8 cellular contexts compared by ENCODE assay signal in the genomic region with DNA sequence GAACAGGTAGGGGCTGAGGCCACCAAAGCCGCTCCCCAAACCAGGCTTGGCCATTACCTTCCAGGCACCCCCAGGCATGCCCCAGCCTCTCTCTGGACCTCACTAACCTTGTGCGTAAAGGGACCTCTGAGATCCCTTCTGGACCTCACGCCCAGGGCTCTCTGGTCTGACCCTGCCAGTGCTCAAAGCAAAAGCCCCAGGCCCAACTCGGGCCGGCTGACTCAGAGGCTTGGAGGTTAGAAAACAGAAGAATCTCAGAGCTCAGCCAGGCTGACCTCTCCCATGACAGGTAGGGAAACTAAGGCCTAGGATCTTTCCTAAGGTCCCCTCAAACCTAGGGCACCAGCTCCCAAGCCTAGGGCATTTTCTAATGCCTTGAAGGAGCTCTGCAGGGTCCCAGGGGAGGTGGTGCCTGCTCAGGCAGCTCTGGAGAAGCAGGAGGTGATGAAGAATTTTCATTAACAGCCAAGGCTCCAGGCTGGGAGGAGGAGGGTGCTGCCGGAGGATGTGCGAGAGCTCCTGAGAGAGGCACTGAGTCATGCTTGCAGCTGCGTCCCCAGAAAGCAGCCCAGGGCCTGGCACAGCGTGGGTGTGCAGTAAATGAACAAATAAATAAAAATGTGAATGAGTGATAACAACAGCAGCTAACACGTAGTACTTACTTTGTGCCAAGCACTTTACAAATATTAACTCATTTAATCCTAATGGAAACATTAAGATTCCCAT. TPM values are rescaled to one million over a fixed set of nuclear protein-coding genes. Genes with fewer than 3 reads are reported as not detected.
DNase-seq lines count a peak whose midpoint lies in the region; ATAC-seq and TF ChIP-seq lines count a peak whose summit lies in the region.

No MANE protein-coding gene starts in this region.

- H2AFZ ChIP-seq in mammary epithelial cell (ENCODE audit: low read depth, low read length), result peak overlapping the region; percentile 65

- no peaks in the 10 kb centered on the region for H4K20me1 ChIP-seq in mammary epithelial cell (ENCODE audit: insufficient read depth, low read length)

- peak overlapping the region; percentile 76 for H3K4me2 ChIP-seq in mammary epithelial cell (ENCODE audit: insufficient read depth, low read depth, low read length)

- H3K4me1 ChIP-seq in CD8-positive, alpha-beta T cell (ENCODE audit: insufficient read depth, low read length), result peaks cover 62% of the 10 kb centered on the region
- H3K4me1 ChIP-seq in SJCRH30 (peaks cover 30% of the 10 kb centered on the region), mammary epithelial cell (ENCODE audit: insufficient read depth, low read length) (peaks cover 25% of the 10 kb centered on the region), muscle layer of colon (ENCODE audit: insufficient read depth, low read length) (peaks cover 52% of the 10 kb centered on the region), suprapubic skin (peaks cover 39% of the 10 kb centered on the region)

- no peaks in the 10 kb centered on the region for H3K27me3 ChIP-seq in CD8-positive, alpha-beta T cell (ENCODE audit: insufficient read depth, low read length)
- H3K27me3 ChIP-seq in SJCRH30 (no peaks in the 10 kb centered on the region), mammary epithelial cell (ENCODE audit: insufficient read depth, low read length) (no peaks in the 10 kb centered on the region), muscle layer of colon (ENCODE audit: control insufficient read depth in 1 of 2, insufficient read depth in 2 of 2, low read length in 2 of 2) (no peaks in the 10 kb centered on the region), suprapubic skin (no peaks in the 10 kb centered on the region)

- H3K27ac ChIP-seq in CD8-positive, alpha-beta T cell (ENCODE audit: low read depth, low read length), result no peak overlapping the region
- H3K27ac ChIP-seq in SJCRH30 (peak overlapping the region; percentile 24; the same call in 1 of the 2 replicates), mammary epithelial cell (ENCODE audit: insufficient read depth, low read depth, low read length) (peak overlapping the region; percentile 50), muscle layer of colon (ENCODE audit: low read depth, low read length) (peak overlapping the region; percentile 57), suprapubic skin (no peak overlapping the region)

- TF ChIP-seq CTCF in CD8-positive, alpha-beta T cell (IDR thresholded peaks at IDR 0.05), result no peak
- no peak for TF ChIP-seq CTCF in mammary epithelial cell (conservative IDR thresholded peaks at IDR 0.05 in 1 of 2, IDR thresholded peaks at IDR 0.05 in 1 of 2; ENCODE audit: extremely low read depth in 1 of 2, insufficient read depth in 1 of 2, low read depth in 1 of 2, low read length in 2 of 2)
- TF ChIP-seq CTCF in suprapubic skin (IDR thresholded peaks at IDR 0.05), result no peak

- intact Hi-C loops in CD8-positive, alpha-beta T cell (cut with DNase I, micrococcal nuclease), result no loop called here
- intact Hi-C loops in mammary epithelial cell (cut with micrococcal nuclease), result loop anchor here (2.0 kb wide), 1 partner anchor 17 kb away; no protein-coding TSS in a partner anchor

- DNase-seq in CD8-positive, alpha-beta T cell, result peak in 4 of 7 experiments; percentile 16 to 34 (median 30)
- DNase-seq in SJCRH30 (peak; percentile 47 to 52), mammary epithelial cell (peak; percentile 91), superior temporal gyrus (ENCODE audit: extremely low spot score) (peak; percentile 86), suprapubic skin (ENCODE audit: low spot score in 2 of 2) (no peak)

- CTCF ChIA-PET in CD8-positive, alpha-beta T cell (lab: Charles Lee), result interaction anchor here (1.1 to 13.4 kb wide), 4 partner anchors 14 to 59 kb away, joined by 3 to 122 read pairs (median 4); no protein-coding TSS in a partner anchor
- CTCF ChIA-PET in mammary epithelial cell (lab: Charles Lee; ENCODE audit: low non-redundant PET), result no interaction called here

- peaks cover 18% of the 10 kb centered on the region for H3K36me3 Mint-ChIP-seq in CD8-positive, alpha-beta T cell

- H3K9me3 Mint-ChIP-seq in CD8-positive, alpha-beta T cell, result no peaks in the 10 kb centered on the region

- H3K4me1 Mint-ChIP-seq in CD8-positive, alpha-beta T cell (ENCODE audit: low read depth), result peaks cover 66% of the 10 kb centered on the region

- H3K79me2 ChIP-seq in mammary epithelial cell (ENCODE audit: insufficient read depth, low read length), result no peaks in the 10 kb centered on the region

- peak overlapping the region; percentile 62 for H3K27ac Mint-ChIP-seq in CD8-positive, alpha-beta T cell

- H3K27me3 Mint-ChIP-seq in CD8-positive, alpha-beta T cell (ENCODE audit: low read depth), result no peaks in the 10 kb centered on the region

- H3K36me3 ChIP-seq in CD8-positive, alpha-beta T cell (ENCODE audit: insufficient read depth, low read length), result no peaks in the 10 kb centered on the region
- peaks cover 32% of the 10 kb centered on the region for H3K36me3 ChIP-seq in SJCRH30
- H3K36me3 ChIP-seq in mammary epithelial cell (ENCODE audit: insufficient read depth, low read length), result no peaks in the 10 kb centered on the region
- H3K36me3 ChIP-seq in muscle layer of colon (ENCODE audit: insufficient read depth, low read length), result peaks cover 5% of the 10 kb centered on the region
- no peaks in the 10 kb centered on the region for H3K36me3 ChIP-seq in suprapubic skin

- no peak for TF ChIP-seq POLR2A in suprapubic skin (IDR thresholded peaks at IDR 0.05)

- TF ChIP-seq EP300 in suprapubic skin (IDR thresholded peaks at IDR 0.05), result no peak

- no TSS peak for BruUV-seq in mammary epithelial cell (replicated peaks; lab: Mats Ljungman, UMichigan)

- dilution Hi-C loops in mammary epithelial cell (cut with HindIII; ENCODE audit: low sequenced_read_pairs), result no loop called here

- no peak for ATAC-seq in CD8-positive, alpha-beta T cell
- ATAC-seq in GM19463 (IDR thresholded peaks at IDR 0.05; ENCODE audit: unreplicated experiment), result no peak
- ATAC-seq in HG02840 (IDR thresholded peaks at IDR 0.05; ENCODE audit: low FRiP score, unreplicated experiment), result no peak

- H3K4me3 Mint-ChIP-seq in CD8-positive, alpha-beta T cell, result no peak overlapping the region

- 18% methylated on average over 9 of the region's 10 CpGs for WGBS in mammary epithelial cell (ENCODE audit: low coverage, missing lambda C conversion rate)
- WGBS in suprapubic skin, result 47% methylated on average over 9 of the region's 10 CpGs

- POLR2A ChIA-PET in CD8-positive, alpha-beta T cell (lab: Charles Lee), result interaction anchor here (1.1 kb wide), 1 partner anchor 15 kb away, joined by 3 read pairs; no protein-coding TSS in a partner anchor

- H3K4me3 ChIP-seq in CD8-positive, alpha-beta T cell (ENCODE audit: low read depth, low read length), result no peak overlapping the region
- H3K4me3 ChIP-seq in SJCRH30 (no peak overlapping the region), mammary epithelial cell (replicated peaks in 1 of 3; ENCODE audit: insufficient read depth in 1 of 3, low read depth in 2 of 3, low read length in 3 of 3) (no peak overlapping the region), muscle layer of colon (ENCODE audit: low read depth in 1 of 2, low read length in 2 of 2) (no peak overlapping the region), suprapubic skin (no peak overlapping the region)

- in situ Hi-C loops in mammary epithelial cell (cut with MboI; ENCODE audit: low sequenced_read_pairs in 2 of 2), result loop anchor here (5.0 kb wide), 1 partner anchor 56 kb away; no protein-coding TSS in a partner anchor

- no peak overlapping the region for H3K9ac ChIP-seq in mammary epithelial cell (ENCODE audit: insufficient read depth, low read length)
- H3K9ac ChIP-seq in muscle layer of colon (ENCODE audit: low read length), result no peak overlapping the region

- H3K9me3 ChIP-seq in CD8-positive, alpha-beta T cell (ENCODE audit: low read length), result no peaks in the 10 kb centered on the region
- no peaks in the 10 kb centered on the region for H3K9me3 ChIP-seq in SJCRH30 (replicated peaks)
- no peaks in the 10 kb centered on the region for H3K9me3 ChIP-seq in mammary epithelial cell (replicated peaks; ENCODE audit: insufficient read depth, low read length)
- H3K9me3 ChIP-seq in muscle layer of colon (ENCODE audit: low read length), result no peaks in the 10 kb centered on the region
- no peaks in the 10 kb centered on the region for H3K9me3 ChIP-seq in suprapubic skin

RNA-seq across cellular contexts. Expression of gene ARRB1, which starts 25.6 kb away (rescaled TPM):
- total RNA-seq in CD8-positive, alpha-beta T cell, result 10 to 100 TPM; 25.1 to 26.5 TPM
- 112 and 121 TPM in 2 replicates for total RNA-seq in SJCRH30 (2014; rRNA removed; shearing (Covaris generic))
- total RNA-seq in mammary epithelial cell (1 to 10 TPM; 3.9 to 5.3 TPM), suprapubic skin (10 to 100 TPM; 24.8 to 57.2 (median 38.4) TPM)
- 5.4 TPM for polyA plus RNA-seq in mammary epithelial cell
- 9.9 TPM for polyA minus RNA-seq in mammary epithelial cell

Comparison
In these comparisons a context has a peak if more than half of its experiments do, and no peak if none do; other contexts are left out.
1. DNase-seq: peak in CD8-positive, alpha-beta T cell (4 of 7), SJCRH30 (2 of 2), mammary epithelial cell (single experiment) and superior temporal gyrus (single experiment); none in suprapubic skin (0 of 2).
2. H3K27ac ChIP-seq: peak in SJCRH30 (single experiment), mammary epithelial cell (single experiment) and muscle layer of colon (single experiment); none in CD8-positive, alpha-beta T cell (single experiment) and suprapubic skin (single experiment).
3. RNA of gene ARRB1, which starts 25.6 kb away (total RNA-seq): 112 to 121 TPM in SJCRH30, 24.8 to 57.2 TPM in suprapubic skin and 25.1 to 26.5 TPM in CD8-positive, alpha-beta T cell; 3.9 to 5.3 TPM in mammary epithelial cell; every median in the first group is over 4 times any median in the second.